1 cellular context compared by ENCODE assay signal in the genomic region with DNA sequence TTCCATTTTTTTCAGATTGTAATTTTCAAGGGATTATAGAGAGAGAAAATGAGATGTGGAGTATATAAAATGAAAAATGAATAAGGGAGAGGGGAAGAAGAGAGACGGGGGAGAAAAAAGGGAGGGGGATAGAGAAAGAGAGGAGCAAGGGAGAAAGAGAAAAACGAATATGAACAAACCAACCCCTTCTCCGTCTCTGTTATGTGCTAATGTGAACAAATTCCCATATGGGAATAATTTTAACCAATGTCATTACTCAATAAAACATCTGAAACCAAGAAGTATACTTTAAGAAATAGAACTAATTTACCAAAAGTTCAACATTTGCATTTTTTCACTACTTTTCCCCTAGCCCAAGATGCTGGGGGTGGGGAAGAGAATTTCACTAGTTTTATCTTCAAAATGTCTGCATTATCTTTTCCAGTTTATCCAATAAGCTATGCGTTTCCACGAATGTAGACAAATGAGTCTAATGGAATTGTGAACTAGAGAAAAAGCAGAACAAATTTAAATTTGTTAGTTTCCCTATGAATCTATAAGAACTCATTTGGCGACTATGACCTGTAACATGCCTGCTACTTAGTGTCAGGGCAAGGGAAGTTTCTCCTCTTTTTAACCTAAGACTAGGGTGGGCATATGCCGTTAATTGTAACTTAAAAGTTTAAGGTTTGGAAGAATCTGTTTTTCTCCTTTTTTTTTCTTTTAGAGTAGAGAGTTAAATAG.
TF ChIP-seq lines count a peak whose summit lies in the region.

No MANE protein-coding gene starts in this region.

TF ChIP-seq in GM12878, 131 proteins besides CTCF, POLR2A, EP300 and RAD21 (continued from another document):
- TF ChIP-seq, protein P1, sequence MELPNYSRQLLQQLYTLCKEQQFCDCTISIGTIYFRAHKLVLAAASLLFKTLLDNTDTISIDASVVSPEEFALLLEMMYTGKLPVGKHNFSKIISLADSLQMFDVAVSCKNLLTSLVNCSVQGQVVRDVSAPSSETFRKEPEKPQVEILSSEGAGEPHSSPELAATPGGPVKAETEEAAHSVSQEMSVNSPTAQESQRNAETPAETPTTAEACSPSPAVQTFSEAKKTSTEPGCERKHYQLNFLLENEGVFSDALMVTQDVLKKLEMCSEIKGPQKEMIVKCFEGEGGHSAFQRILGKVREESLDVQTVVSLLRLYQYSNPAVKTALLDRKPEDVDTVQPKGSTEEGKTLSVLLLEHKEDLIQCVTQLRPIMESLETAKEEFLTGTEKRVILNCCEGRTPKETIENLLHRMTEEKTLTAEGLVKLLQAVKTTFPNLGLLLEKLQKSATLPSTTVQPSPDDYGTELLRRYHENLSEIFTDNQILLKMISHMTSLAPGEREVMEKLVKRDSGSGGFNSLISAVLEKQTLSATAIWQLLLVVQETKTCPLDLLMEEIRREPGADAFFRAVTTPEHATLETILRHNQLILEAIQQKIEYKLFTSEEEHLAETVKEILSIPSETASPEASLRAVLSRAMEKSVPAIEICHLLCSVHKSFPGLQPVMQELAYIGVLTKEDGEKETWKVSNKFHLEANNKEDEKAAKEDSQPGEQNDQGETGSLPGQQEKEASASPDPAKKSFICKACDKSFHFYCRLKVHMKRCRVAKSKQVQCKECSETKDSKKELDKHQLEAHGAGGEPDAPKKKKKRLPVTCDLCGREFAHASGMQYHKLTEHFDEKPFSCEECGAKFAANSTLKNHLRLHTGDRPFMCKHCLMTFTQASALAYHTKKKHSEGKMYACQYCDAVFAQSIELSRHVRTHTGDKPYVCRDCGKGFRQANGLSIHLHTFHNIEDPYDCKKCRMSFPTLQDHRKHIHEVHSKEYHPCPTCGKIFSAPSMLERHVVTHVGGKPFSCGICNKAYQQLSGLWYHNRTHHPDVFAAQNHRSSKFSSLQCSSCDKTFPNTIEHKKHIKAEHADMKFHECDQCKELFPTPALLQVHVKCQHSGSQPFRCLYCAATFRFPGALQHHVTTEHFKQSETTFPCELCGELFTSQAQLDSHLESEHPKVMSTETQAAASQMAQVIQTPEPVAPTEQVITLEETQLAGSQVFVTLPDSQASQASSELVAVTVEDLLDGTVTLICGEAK (IDR thresholded peaks at IDR 0.05; ENCODE audit: borderline replicate concordance), result no peak
- 0 out of 2 replicates have a peak, but pooled peaks have one; percentile 27 for TF ChIP-seq CREM (IDR thresholded peaks at IDR 0.05; ENCODE audit: low read depth)
- TF ChIP-seq JUNB (IDR thresholded peaks at IDR 0.05), result peak; percentile 88
- no peak for TF ChIP-seq ZNF274 (IDR thresholded peaks at IDR 0.05; ENCODE audit: insufficient read depth, insufficient read length)
- TF ChIP-seq BRCA1 (IDR thresholded peaks at IDR 0.05; ENCODE audit: low read depth, low read length), result no peak
- 0 out of 2 replicates have a peak, but pooled peaks have one; percentile 22 for TF ChIP-seq IKZF1 (conservative IDR thresholded peaks at IDR 0.05)
- TF ChIP-seq, protein P2, sequence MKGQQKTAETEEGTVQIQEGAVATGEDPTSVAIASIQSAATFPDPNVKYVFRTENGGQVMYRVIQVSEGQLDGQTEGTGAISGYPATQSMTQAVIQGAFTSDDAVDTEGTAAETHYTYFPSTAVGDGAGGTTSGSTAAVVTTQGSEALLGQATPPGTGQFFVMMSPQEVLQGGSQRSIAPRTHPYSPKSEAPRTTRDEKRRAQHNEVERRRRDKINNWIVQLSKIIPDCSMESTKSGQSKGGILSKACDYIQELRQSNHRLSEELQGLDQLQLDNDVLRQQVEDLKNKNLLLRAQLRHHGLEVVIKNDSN (IDR thresholded peaks at IDR 0.05; ENCODE audit: borderline replicate concordance, extremely low read length, insufficient read depth, low read depth, low read length), result no peak
- no peak for TF ChIP-seq SREBF1 (IDR thresholded peaks at IDR 0.05; ENCODE audit: low read length)
- no peak for TF ChIP-seq STAT1 (conservative IDR thresholded peaks at IDR 0.05)
- TF ChIP-seq, protein P3, sequence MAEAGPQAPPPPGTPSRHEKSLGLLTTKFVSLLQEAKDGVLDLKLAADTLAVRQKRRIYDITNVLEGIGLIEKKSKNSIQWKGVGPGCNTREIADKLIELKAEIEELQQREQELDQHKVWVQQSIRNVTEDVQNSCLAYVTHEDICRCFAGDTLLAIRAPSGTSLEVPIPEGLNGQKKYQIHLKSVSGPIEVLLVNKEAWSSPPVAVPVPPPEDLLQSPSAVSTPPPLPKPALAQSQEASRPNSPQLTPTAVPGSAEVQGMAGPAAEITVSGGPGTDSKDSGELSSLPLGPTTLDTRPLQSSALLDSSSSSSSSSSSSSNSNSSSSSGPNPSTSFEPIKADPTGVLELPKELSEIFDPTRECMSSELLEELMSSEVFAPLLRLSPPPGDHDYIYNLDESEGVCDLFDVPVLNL (IDR thresholded peaks at IDR 0.05; ENCODE audit: low read depth, low read length), result no peak
- TF ChIP-seq EZH2 (IDR thresholded peaks at IDR 0.05; ENCODE audit: borderline replicate concordance, control insufficient read depth, low read depth, low read length), result no peak
- 0 out of 2 replicates have a peak, but pooled peaks have one; percentile 3 for TF ChIP-seq RUNX3 (IDR thresholded peaks at IDR 0.05; ENCODE audit: low read length)
- no peak for TF ChIP-seq CHD4 (IDR thresholded peaks at IDR 0.05)
- no peak for TF ChIP-seq NRF1 (conservative IDR thresholded peaks at IDR 0.05; ENCODE audit: low read depth, low read length)
- TF ChIP-seq IKZF2 (IDR thresholded peaks at IDR 0.05), result 0 out of 4 replicates have a peak, but pooled peaks of 1 of the 2 experiments have one; percentile 48
- TF ChIP-seq MXI1 (IDR thresholded peaks at IDR 0.05; ENCODE audit: low read depth, low read length), result no peak
- TF ChIP-seq ZNF24 (IDR thresholded peaks at IDR 0.05), result no peak
- TF ChIP-seq, protein P4, sequence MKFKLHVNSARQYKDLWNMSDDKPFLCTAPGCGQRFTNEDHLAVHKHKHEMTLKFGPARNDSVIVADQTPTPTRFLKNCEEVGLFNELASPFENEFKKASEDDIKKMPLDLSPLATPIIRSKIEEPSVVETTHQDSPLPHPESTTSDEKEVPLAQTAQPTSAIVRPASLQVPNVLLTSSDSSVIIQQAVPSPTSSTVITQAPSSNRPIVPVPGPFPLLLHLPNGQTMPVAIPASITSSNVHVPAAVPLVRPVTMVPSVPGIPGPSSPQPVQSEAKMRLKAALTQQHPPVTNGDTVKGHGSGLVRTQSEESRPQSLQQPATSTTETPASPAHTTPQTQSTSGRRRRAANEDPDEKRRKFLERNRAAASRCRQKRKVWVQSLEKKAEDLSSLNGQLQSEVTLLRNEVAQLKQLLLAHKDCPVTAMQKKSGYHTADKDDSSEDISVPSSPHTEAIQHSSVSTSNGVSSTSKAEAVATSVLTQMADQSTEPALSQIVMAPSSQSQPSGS (IDR thresholded peaks at IDR 0.05; ENCODE audit: low read length), result peak; percentile 58; the same call in 1 of the 2 replicates
- no peak for TF ChIP-seq SPI1 (IDR thresholded peaks at IDR 0.05; ENCODE audit: borderline replicate concordance, insufficient read depth, low read depth, low read length)
- no peak for TF ChIP-seq FOS (IDR thresholded peaks at IDR 0.05; ENCODE audit: borderline replicate concordance, extremely low read depth, insufficient read length)
- no peak for TF ChIP-seq BMI1 (IDR thresholded peaks at IDR 0.05; ENCODE audit: borderline replicate concordance)
- TF ChIP-seq EED (IDR thresholded peaks at IDR 0.05; ENCODE audit: low read depth), result 0 out of 2 replicates have a peak, but pooled peaks have one; percentile 21
- TF ChIP-seq SIN3A (IDR thresholded peaks at IDR 0.05; ENCODE audit: low read depth, low read length), result no peak
- TF ChIP-seq, protein P5, sequence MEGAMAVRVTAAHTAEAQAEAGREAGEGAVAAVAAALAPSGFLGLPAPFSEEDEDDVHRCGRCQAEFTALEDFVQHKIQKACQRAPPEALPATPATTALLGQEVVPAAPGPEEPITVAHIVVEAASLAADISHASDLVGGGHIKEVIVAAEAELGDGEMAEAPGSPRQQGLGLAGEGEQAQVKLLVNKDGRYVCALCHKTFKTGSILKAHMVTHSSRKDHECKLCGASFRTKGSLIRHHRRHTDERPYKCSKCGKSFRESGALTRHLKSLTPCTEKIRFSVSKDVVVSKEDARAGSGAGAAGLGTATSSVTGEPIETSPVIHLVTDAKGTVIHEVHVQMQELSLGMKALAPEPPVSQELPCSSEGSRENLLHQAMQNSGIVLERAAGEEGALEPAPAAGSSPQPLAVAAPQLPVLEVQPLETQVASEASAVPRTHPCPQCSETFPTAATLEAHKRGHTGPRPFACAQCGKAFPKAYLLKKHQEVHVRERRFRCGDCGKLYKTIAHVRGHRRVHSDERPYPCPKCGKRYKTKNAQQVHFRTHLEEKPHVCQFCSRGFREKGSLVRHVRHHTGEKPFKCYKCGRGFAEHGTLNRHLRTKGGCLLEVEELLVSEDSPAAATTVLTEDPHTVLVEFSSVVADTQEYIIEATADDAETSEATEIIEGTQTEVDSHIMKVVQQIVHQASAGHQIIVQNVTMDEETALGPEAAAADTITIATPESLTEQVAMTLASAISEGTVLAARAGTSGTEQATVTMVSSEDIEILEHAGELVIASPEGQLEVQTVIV (IDR thresholded peaks at IDR 0.05; ENCODE audit: borderline replicate concordance, partially characterized antibody), result no peak
- TF ChIP-seq NFIC (IDR thresholded peaks at IDR 0.05; ENCODE audit: low read depth, low read length), result peak; percentile 71; the same call in 1 of the 2 replicates
- TF ChIP-seq, protein P6, sequence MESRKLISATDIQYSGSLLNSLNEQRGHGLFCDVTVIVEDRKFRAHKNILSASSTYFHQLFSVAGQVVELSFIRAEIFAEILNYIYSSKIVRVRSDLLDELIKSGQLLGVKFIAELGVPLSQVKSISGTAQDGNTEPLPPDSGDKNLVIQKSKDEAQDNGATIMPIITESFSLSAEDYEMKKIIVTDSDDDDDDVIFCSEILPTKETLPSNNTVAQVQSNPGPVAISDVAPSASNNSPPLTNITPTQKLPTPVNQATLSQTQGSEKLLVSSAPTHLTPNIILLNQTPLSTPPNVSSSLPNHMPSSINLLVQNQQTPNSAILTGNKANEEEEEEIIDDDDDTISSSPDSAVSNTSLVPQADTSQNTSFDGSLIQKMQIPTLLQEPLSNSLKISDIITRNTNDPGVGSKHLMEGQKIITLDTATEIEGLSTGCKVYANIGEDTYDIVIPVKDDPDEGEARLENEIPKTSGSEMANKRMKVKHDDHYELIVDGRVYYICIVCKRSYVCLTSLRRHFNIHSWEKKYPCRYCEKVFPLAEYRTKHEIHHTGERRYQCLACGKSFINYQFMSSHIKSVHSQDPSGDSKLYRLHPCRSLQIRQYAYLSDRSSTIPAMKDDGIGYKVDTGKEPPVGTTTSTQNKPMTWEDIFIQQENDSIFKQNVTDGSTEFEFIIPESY (IDR thresholded peaks at IDR 0.05), result no peak
- TF ChIP-seq BCL11A (IDR thresholded peaks at IDR 0.05; ENCODE audit: low read depth, low read length), result peak; percentile 46; the same call in 1 of the 2 replicates
- TF ChIP-seq MEF2A (IDR thresholded peaks at IDR 0.05; ENCODE audit: insufficient read depth, low read depth, low read length), result 0 out of 2 replicates have a peak, but pooled peaks have one; percentile 40
- TF ChIP-seq RELA (IDR thresholded peaks at IDR 0.05; ENCODE audit: borderline replicate concordance, partially characterized antibody), result no peak
